22 cellular contexts compared by ENCODE assay signal in the genomic region with DNA sequence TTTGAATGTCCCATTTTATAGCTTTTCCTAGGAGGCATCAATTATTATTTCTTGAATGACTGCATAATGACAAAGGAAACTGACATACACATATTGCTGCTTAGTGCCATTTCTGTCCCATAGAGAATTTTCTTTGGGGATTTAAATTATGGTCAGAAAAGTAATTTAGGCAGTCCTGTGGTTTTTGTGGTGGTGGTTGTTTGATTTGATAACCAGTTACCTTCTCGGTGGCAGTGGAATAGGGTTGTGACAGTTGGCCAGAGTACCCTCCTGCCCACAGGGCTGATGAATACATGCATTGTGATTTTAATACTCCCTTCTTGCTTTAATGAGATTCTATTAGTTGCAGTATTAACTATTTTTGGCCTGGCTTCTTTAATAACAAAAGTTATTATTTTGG. TPM values are rescaled to one million over a fixed set of nuclear protein-coding genes. Genes with fewer than 3 reads are reported as not detected.
DNase-seq lines count a peak whose midpoint lies in the region; ATAC-seq and TF ChIP-seq lines count a peak whose summit lies in the region.
"Had no signal": no experiment of that assay in that cellular context is flagged by ENCODE, and none has a peak within 500 bp of the region (broad histone marks: within the 10 kb centered on the region; RNA-seq: fewer than 3 reads in every experiment).

No MANE protein-coding gene starts in this region.

- TF ChIP-seq CTCF in neural cell (IDR thresholded peaks at IDR 0.05; ENCODE audit: poor library complexity, severe bottlenecking) (no peak), spleen (IDR thresholded peaks at IDR 0.05 in 8 of 11, conservative IDR thresholded peaks at IDR 0.05 in 3 of 11) (no peak)

- TF ChIP-seq RAD21 in neural cell (conservative IDR thresholded peaks at IDR 0.05), result no peak

- DNase-seq in KBM-7 (peak; percentile 20), NCI-H69 (lab: John Stamatoyannopoulos, UW) (peak; percentile 79), SJCRH30 (peak; percentile 64 to 76), NCI-H1092 (lab: John Stamatoyannopoulos, UW) (no peak), EL (no peak), spleen (no peak)
- DNase-seq: CD4-positive, alpha-beta memory T cell; DND-41; GOT3; KG1; NCI-H1048; NCI-H1436; NCI-H187 treated with DMSO at 0.1 percent for 48 hours; NCI-H2227 treated with DMSO at 0.1 percent for 48 hours; NCI-H510A; NCI-H748 treated with DMSO at 0.1 percent for 48 hours; RPMI8226; SHP77 had no signal

- H2AFZ ChIP-seq in neural cell (ENCODE audit: low read depth, low read length), result no peak overlapping the region

- TF ChIP-seq EP300 in neural cell (conservative IDR thresholded peaks at IDR 0.05; ENCODE audit: poor library complexity, severe bottlenecking), result no peak

- H3K79me2 ChIP-seq in neural cell (replicated peaks; ENCODE audit: insufficient read depth, low read length), result peaks cover 57% of the 10 kb centered on the region

- H4K20me1 ChIP-seq in neural cell (ENCODE audit: insufficient read depth), result peaks cover 9% of the 10 kb centered on the region

- no peak overlapping the region for H3K4me2 ChIP-seq in neural cell (ENCODE audit: low read length)

- ATAC-seq in HG02571 (IDR thresholded peaks at IDR 0.05; ENCODE audit: unreplicated experiment), result no peak
- ATAC-seq: HCT116 had no signal

- no peak overlapping the region for H3K4me3 ChIP-seq in SJCRH30
- H3K4me3 ChIP-seq in neural cell (ENCODE audit: low read length), result peak overlapping the region; percentile 25
- no peak overlapping the region for H3K4me3 ChIP-seq in spleen
- H3K4me3 ChIP-seq: SK-N-MC had no signal

- peaks cover 7% of the 10 kb centered on the region; the same call in 1 of the 2 replicates for H3K4me1 ChIP-seq in SJCRH30
- peaks cover 0 to 13% (median 5%) of the 10 kb centered on the region in 6 donors for H3K4me1 ChIP-seq in spleen

- H3K9ac ChIP-seq in neural cell (ENCODE audit: low read length), result no peak overlapping the region

- no peaks in the 10 kb centered on the region for H3K27me3 ChIP-seq in SJCRH30
- no peaks in the 10 kb centered on the region for H3K27me3 ChIP-seq in neural cell (ENCODE audit: insufficient read depth, low read depth, low read length)
- no peaks in the 10 kb centered on the region for H3K27me3 ChIP-seq in spleen (replicated peaks in 1 of 7)

- in situ Hi-C loops in KBM-7 (cut with MboI; ENCODE audit: low pct_unique_long_range_greater_than_20kb, low sequenced_read_pairs), result no loop called here

- 21 to 36% (median 25%) methylated on average over 1 of the region's 1 CpG for WGBS in spleen, 5 donors

- H3K9me3 ChIP-seq in SJCRH30 (replicated peaks) (no peaks in the 10 kb centered on the region), neural cell (ENCODE audit: low read length) (no peaks in the 10 kb centered on the region), spleen (peaks cover 0 to 6% (median 0%) of the 10 kb centered on the region in 8 donors)

- intact Hi-C loops in spleen (cut with DNase I; ENCODE audit: low total_unique reads), result no loop called here

- no peaks in the 10 kb centered on the region for H3F3A ChIP-seq in neural cell (ENCODE audit: insufficient read depth, low read length, poor library complexity, severe bottlenecking)

- H3K27ac ChIP-seq in SJCRH30 (no peak overlapping the region), neural cell (ENCODE audit: low read length) (no peak overlapping the region), spleen (no peak overlapping the region)
- H3K27ac ChIP-seq: SK-N-MC had no signal

- no peaks in the 10 kb centered on the region for H3K9me2 ChIP-seq in neural cell (ENCODE audit: insufficient read depth, low read length)

- no peak for TF ChIP-seq POLR2A in spleen (IDR thresholded peaks at IDR 0.05)

- H3K36me3 ChIP-seq in SJCRH30 (peaks cover 26% of the 10 kb centered on the region), neural cell (ENCODE audit: insufficient read depth, low read length) (peaks cover 16% of the 10 kb centered on the region), spleen (no peaks in the 10 kb centered on the region)

TF ChIP-seq in neural cell, 6 proteins besides CTCF, POLR2A, EP300 and RAD21:
- TF ChIP-seq SMC3 (conservative IDR thresholded peaks at IDR 0.05; ENCODE audit: poor library complexity) (no peak), MXI1 (conservative IDR thresholded peaks at IDR 0.05; ENCODE audit: poor library complexity, severe bottlenecking) (no peak), TAF1 (IDR thresholded peaks at IDR 0.05; ENCODE audit: low read depth) (no peak), EZH2 (IDR thresholded peaks at IDR 0.05; ENCODE audit: borderline replicate concordance, insufficient read depth, low read length, poor library complexity, severe bottlenecking) (no peak), POLR2AphosphoS5 (IDR thresholded peaks at IDR 0.05) (no peak)
- TF ChIP-seq, protein P1, sequence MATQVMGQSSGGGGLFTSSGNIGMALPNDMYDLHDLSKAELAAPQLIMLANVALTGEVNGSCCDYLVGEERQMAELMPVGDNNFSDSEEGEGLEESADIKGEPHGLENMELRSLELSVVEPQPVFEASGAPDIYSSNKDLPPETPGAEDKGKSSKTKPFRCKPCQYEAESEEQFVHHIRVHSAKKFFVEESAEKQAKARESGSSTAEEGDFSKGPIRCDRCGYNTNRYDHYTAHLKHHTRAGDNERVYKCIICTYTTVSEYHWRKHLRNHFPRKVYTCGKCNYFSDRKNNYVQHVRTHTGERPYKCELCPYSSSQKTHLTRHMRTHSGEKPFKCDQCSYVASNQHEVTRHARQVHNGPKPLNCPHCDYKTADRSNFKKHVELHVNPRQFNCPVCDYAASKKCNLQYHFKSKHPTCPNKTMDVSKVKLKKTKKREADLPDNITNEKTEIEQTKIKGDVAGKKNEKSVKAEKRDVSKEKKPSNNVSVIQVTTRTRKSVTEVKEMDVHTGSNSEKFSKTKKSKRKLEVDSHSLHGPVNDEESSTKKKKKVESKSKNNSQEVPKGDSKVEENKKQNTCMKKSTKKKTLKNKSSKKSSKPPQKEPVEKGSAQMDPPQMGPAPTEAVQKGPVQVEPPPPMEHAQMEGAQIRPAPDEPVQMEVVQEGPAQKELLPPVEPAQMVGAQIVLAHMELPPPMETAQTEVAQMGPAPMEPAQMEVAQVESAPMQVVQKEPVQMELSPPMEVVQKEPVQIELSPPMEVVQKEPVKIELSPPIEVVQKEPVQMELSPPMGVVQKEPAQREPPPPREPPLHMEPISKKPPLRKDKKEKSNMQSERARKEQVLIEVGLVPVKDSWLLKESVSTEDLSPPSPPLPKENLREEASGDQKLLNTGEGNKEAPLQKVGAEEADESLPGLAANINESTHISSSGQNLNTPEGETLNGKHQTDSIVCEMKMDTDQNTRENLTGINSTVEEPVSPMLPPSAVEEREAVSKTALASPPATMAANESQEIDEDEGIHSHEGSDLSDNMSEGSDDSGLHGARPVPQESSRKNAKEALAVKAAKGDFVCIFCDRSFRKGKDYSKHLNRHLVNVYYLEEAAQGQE (IDR thresholded peaks at IDR 0.05; ENCODE audit: borderline replicate concordance), result no peak

RNA-seq across cellular contexts. Expression of a gene that starts 6.6 kb away (rescaled TPM):
- 52.5 and 55.2 TPM in 2 replicates for total RNA-seq in SJCRH30 (2014; rRNA removed; shearing (Covaris generic))
- polyA plus RNA-seq in neural cell (94.6 and 119 TPM in 2 replicates), spleen (10 to 100 TPM in 2 of 3 donors, 1 to 10 TPM in 1; 9.6 to 19.5 (median 12.3) TPM)
- polyA minus RNA-seq in neural cell, result 158 and 167 TPM in 2 replicates
- total RNA-seq in spleen, result 10 to 100 TPM; 34.4 to 93.7 (median 61.8) TPM

Comparison
In these comparisons a context has a peak if more than half of its experiments do, and no peak if none do; other contexts are left out.
1. DNase-seq: peak in KBM-7 (single experiment), NCI-H69 (single experiment) and SJCRH30 (2 of 2); none in NCI-H1092 (single experiment), EL (single experiment) and spleen (single experiment).